In genomic region chr12:2691001-2691339, GRCh38 we compare ENCODE assay signal across 8 cellular contexts.
DNase-seq lines count a peak whose midpoint lies in the region; ATAC-seq and TF ChIP-seq lines count a peak whose summit lies in the region.

No MANE protein-coding gene starts in this region.

- 52 to 62% (median 53%) methylated on average over 27 to 28 of the region's 28 CpGs for WGBS in heart left ventricle, 4 donors

- DNase-seq in heart left ventricle: no peak
- DNase-seq in left ventricle myocardium superior: no peak
- peak; percentile 82 for DNase-seq in NCI-H2171 treated with DMSO at 0.1 percent for 48 hours (lab: John Stamatoyannopoulos, UW)
- DNase-seq in activated T-cell treated with anti-CD3 and anti-CD28 coated beads, Interleukin-2, amount 50 U/mL, for 4 hours: peak; percentile 45
- DNase-seq in stimulated activated CD4-positive, alpha-beta T cell treated with anti-CD3 and anti-CD28 coated beads, Interleukin-2, amount 100 ng/mL, for 4 hours (ENCODE audit: low read depth): peak; percentile 53
- DNase-seq in NCI-H446 treated with DMSO at 0.1 percent for 48 hours (lab: John Stamatoyannopoulos, UW): no peak
- DNase-seq in globus pallidus (ENCODE audit: low spot score): no peak

- peaks cover 2% of the 10 kb centered on the region for H3K27me3 Mint-ChIP-seq in activated T-cell treated with anti-CD3 and anti-CD28 coated beads, Interleukin-2, amount 50 U/mL, for 4 hours (ENCODE audit: low read depth)

- no peak for TF ChIP-seq POLR2A in heart left ventricle (IDR thresholded peaks at IDR 0.05)

- H3K4me1 ChIP-seq in heart left ventricle: peaks cover 0 to 10% (median 0%) of the 10 kb centered on the region in 12 donors

- no peaks in the 10 kb centered on the region for H3K9me3 Mint-ChIP-seq in activated T-cell treated with anti-CD3 and anti-CD28 coated beads, Interleukin-2, amount 50 U/mL, for 4 hours

- H3K36me3 ChIP-seq in heart left ventricle: peaks cover 0 to 54% (median 44%) of the 10 kb centered on the region in 9 donors

- peak in 1 of 4 donors; percentile 4 for ATAC-seq in heart left ventricle
- no peak for ATAC-seq in left ventricle myocardium superior
- peak; percentile 66 to 67 for ATAC-seq in activated T-cell treated with anti-CD3 and anti-CD28 coated beads, Interleukin-2, amount 50 U/mL, for 4 hours

- H3K9me3 ChIP-seq in heart left ventricle: no peaks in the 10 kb centered on the region

- no peaks in the 10 kb centered on the region for H3K36me3 Mint-ChIP-seq in activated T-cell treated with anti-CD3 and anti-CD28 coated beads, Interleukin-2, amount 50 U/mL, for 4 hours (ENCODE audit: insufficient read depth)

- peaks cover 34% of the 10 kb centered on the region for H3K4me1 Mint-ChIP-seq in activated T-cell treated with anti-CD3 and anti-CD28 coated beads, Interleukin-2, amount 50 U/mL, for 4 hours (ENCODE audit: low read depth)

- intact Hi-C loops in heart left ventricle (cut with DNase I): no loop called here
- intact Hi-C loops in left ventricle myocardium superior (cut with micrococcal nuclease): no loop called here

- H3K27me3 ChIP-seq in heart left ventricle: no peaks in the 10 kb centered on the region

- peak in 1 of 12 donors; percentile 8 for TF ChIP-seq CTCF in heart left ventricle (IDR thresholded peaks at IDR 0.05)

- H3K4me3 ChIP-seq in heart left ventricle: peak overlapping the region in 10 of 12 donors; percentile 15 to 63 (median 41)
- H3K4me3 ChIP-seq in iPS-11a (ENCODE audit: low read depth, low read length): peak overlapping the region; percentile 58

- no peak overlapping the region for H3K27ac ChIP-seq in heart left ventricle

- peak overlapping the region; percentile 81 for H3K4me3 Mint-ChIP-seq in activated T-cell treated with anti-CD3 and anti-CD28 coated beads, Interleukin-2, amount 50 U/mL, for 4 hours

Comparison
In these comparisons a context has a peak if more than half of its experiments do, and no peak if none do; other contexts are left out.
1. DNase-seq: peak in NCI-H2171 treated with DMSO at 0.1 percent for 48 hours (single experiment), activated T-cell treated with anti-CD3 and anti-CD28 coated beads, Interleukin-2, amount 50 U/mL, for 4 hours (single experiment) and stimulated activated CD4-positive, alpha-beta T cell treated with anti-CD3 and anti-CD28 coated beads, Interleukin-2, amount 100 ng/mL, for 4 hours (single experiment); none in heart left ventricle (0 of 5), left ventricle myocardium superior (single experiment), NCI-H446 treated with DMSO at 0.1 percent for 48 hours (single experiment) and globus pallidus (single experiment).